8 cellular contexts compared by ENCODE assay signal in the genomic region with DNA sequence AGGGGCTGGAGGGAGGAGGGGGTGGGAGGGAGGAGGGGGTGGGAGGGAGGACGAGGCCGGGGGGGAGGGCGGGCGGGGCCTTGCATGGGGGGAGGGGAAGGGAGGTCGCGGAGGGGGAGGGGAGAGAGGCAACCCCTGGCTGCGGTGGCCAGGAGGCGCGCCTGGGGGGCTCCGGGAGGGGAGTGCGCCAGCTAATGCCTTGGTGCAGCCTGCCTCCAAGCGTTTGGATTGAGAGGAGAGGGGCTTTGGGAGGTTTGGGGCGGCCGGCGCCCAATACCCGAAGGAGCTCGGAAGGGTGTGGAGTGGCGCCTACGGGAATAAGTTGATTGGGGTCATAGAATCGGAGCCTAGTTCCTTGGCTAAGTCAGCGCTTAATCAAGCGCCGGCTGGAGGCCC. TPM values are rescaled to one million over a fixed set of nuclear protein-coding genes. Genes with fewer than 3 reads are reported as not detected.
DNase-seq lines count a peak whose midpoint lies in the region; ATAC-seq and TF ChIP-seq lines count a peak whose summit lies in the region.

No MANE protein-coding gene starts in this region.

- intact Hi-C loops in left ventricle myocardium inferior (cut with micrococcal nuclease) = no loop called here

- H2BK5ac ChIP-seq in H9 (ENCODE audit: insufficient read length, low read length) = no peak overlapping the region

- H3K23ac ChIP-seq in H9 (ENCODE audit: insufficient read length, low read depth, low read length) = no peak overlapping the region

- H2BK15ac ChIP-seq in H9 (ENCODE audit: low read depth, low read length) = no peak overlapping the region

- H3K4me1 Mint-ChIP-seq in H9 (peaks cover 19 to 24% of the 10 kb centered on the region in 2 experiments), progenitor cell of endocrine pancreas (ENCODE audit: low read depth) (peaks cover 22% of the 10 kb centered on the region)
- H3K4me1 Mint-ChIP-seq in activated naive CD8-positive, alpha-beta T cell treated with anti-CD3 and anti-CD28 coated beads, Interleukin-2, amount 50 U/mL, for 24 hours = peaks cover 47% of the 10 kb centered on the region

- peak; percentile 27; the same call in 2 of the 3 replicates for TF ChIP-seq CTCF in H9 (conservative IDR thresholded peaks at IDR 0.05)
- TF ChIP-seq CTCF in left ventricle myocardium inferior (IDR thresholded peaks at IDR 0.05; ENCODE audit: borderline replicate concordance) = no peak
- TF ChIP-seq CTCF in progenitor cell of endocrine pancreas (IDR thresholded peaks at IDR 0.05; ENCODE audit: unreplicated experiment) = peak; percentile 28

- H3K14ac ChIP-seq in H9 (ENCODE audit: insufficient read depth, low read length) = peak overlapping the region; percentile 94

- peak overlapping the region; percentile 89 for H3K4me2 ChIP-seq in H9 (ENCODE audit: insufficient read depth, insufficient read length, low read length)

- peaks cover 4% of the 10 kb centered on the region; the same call in 1 of the 2 replicates for H3K27me3 ChIP-seq in H9 (ENCODE audit: insufficient read depth, low read length)
- H3K27me3 ChIP-seq in left ventricle myocardium inferior (ENCODE audit: low read depth) = peaks cover 8% of the 10 kb centered on the region

- no peak overlapping the region for H4K5ac ChIP-seq in H9 (ENCODE audit: insufficient read length, low read depth, low read length)

- H3K4me3 ChIP-seq in left ventricle myocardium inferior = peak overlapping the region; percentile 82

- peak overlapping the region; percentile 74 for H3K9ac ChIP-seq in H9 (ENCODE audit: extremely low read depth, insufficient read length, low read length)

- H3K9me3 ChIP-seq in H9 (ENCODE audit: control insufficient read depth, low read depth, low read length) (no peaks in the 10 kb centered on the region), left ventricle myocardium inferior (replicated peaks) (no peaks in the 10 kb centered on the region)

- no peak overlapping the region for H2BK120ac ChIP-seq in H9 (ENCODE audit: low read depth, low read length, poor library complexity, severe bottlenecking)

- H3K4me1 ChIP-seq in H9 (ENCODE audit: insufficient read depth, low read length) = no peaks in the 10 kb centered on the region
- H3K4me1 ChIP-seq in left ventricle myocardium inferior = peaks cover 56% of the 10 kb centered on the region

- H3K4ac ChIP-seq in H9 (ENCODE audit: low read depth, low read length) = no peak overlapping the region

- H3K27ac Mint-ChIP-seq in H9 (peak overlapping the region; percentile 84 to 95 (median 87); a peak in 5 of 7 replicates), progenitor cell of endocrine pancreas (peak overlapping the region; percentile 97)
- H3K27ac Mint-ChIP-seq in activated naive CD8-positive, alpha-beta T cell treated with anti-CD3 and anti-CD28 coated beads, Interleukin-2, amount 50 U/mL, for 24 hours = peak overlapping the region; percentile 73

- no peak overlapping the region for H3K18ac ChIP-seq in H9 (ENCODE audit: insufficient read length, low read depth, low read length)

- H3K9me3 Mint-ChIP-seq in H9 = peaks cover 2 to 6% of the 10 kb centered on the region in 2 experiments; a peak in 3 of 5 replicates
- no peaks in the 10 kb centered on the region for H3K9me3 Mint-ChIP-seq in activated naive CD8-positive, alpha-beta T cell treated with anti-CD3 and anti-CD28 coated beads, Interleukin-2, amount 50 U/mL, for 24 hours
- H3K9me3 Mint-ChIP-seq in progenitor cell of endocrine pancreas (ENCODE audit: low read depth) = peaks cover 6% of the 10 kb centered on the region

- H2BK12ac ChIP-seq in H9 (ENCODE audit: insufficient read length, low read depth, low read length) = no peak overlapping the region

- no peaks in the 10 kb centered on the region for H3K79me1 ChIP-seq in H9 (ENCODE audit: insufficient read depth, low read depth, low read length, poor library complexity, severe bottlenecking)

- peak; percentile 31 for DNase-seq in AG20443 (ENCODE audit: low spot score)
- DNase-seq in H9 = peak; percentile 70
- peak; percentile 58 for DNase-seq in RKO (ENCODE audit: low spot score)
- peak; percentile 39 for DNase-seq in activated naive CD8-positive, alpha-beta T cell treated with anti-CD3 and anti-CD28 coated beads, Interleukin-2, amount 50 U/mL, for 24 hours
- DNase-seq in left ventricle myocardium inferior = no peak
- peak; percentile 59 for DNase-seq in progenitor cell of endocrine pancreas (ENCODE audit: low spot score, unreplicated experiment)
- no peak for DNase-seq in NCI-H2107 (lab: John Stamatoyannopoulos, UW)

- no peak overlapping the region for H3K56ac ChIP-seq in H9 (ENCODE audit: insufficient read length, low read depth, low read length)

- H4K8ac ChIP-seq in H9 (replicated peaks; ENCODE audit: insufficient read length, low read depth, low read length) = no peak overlapping the region

- H3K36me3 Mint-ChIP-seq in H9 (ENCODE audit: insufficient read depth in 1 of 3, low read depth in 3 of 3) (peaks cover 10 to 28% (median 25%) of the 10 kb centered on the region in 3 experiments), progenitor cell of endocrine pancreas (ENCODE audit: insufficient read depth) (peaks cover 15% of the 10 kb centered on the region)
- peaks cover 27% of the 10 kb centered on the region for H3K36me3 Mint-ChIP-seq in activated naive CD8-positive, alpha-beta T cell treated with anti-CD3 and anti-CD28 coated beads, Interleukin-2, amount 50 U/mL, for 24 hours (ENCODE audit: low read depth)

- H3T11ph ChIP-seq in H9 (ENCODE audit: low read length) = no peak overlapping the region

- no peak overlapping the region for H3K27ac ChIP-seq in H9 (ENCODE audit: insufficient read length, low read depth, low read length)
- H3K27ac ChIP-seq in left ventricle myocardium inferior (replicated peaks) = peak overlapping the region; percentile 96

- H2BK20ac ChIP-seq in H9 (ENCODE audit: low read depth, low read length, poor library complexity, severe bottlenecking) = no peak overlapping the region

- H3K4me3 Mint-ChIP-seq in H9 (peak overlapping the region; percentile 86 to 88), progenitor cell of endocrine pancreas (ENCODE audit: low read depth) (peak overlapping the region; percentile 88)
- H3K4me3 Mint-ChIP-seq in activated naive CD8-positive, alpha-beta T cell treated with anti-CD3 and anti-CD28 coated beads, Interleukin-2, amount 50 U/mL, for 24 hours = peak overlapping the region; percentile 78

- peaks cover 23% of the 10 kb centered on the region; the same call in 1 of the 2 replicates for H3K79me2 ChIP-seq in H9 (ENCODE audit: insufficient read depth, low read length)

- WGBS in H9 (ENCODE audit: extremely low coverage, insufficient read length, low lambda C conversion rate) = no CpG with 5 or more reads among the region's 23 CpGs

- peaks cover 13% of the 10 kb centered on the region for H3K36me3 ChIP-seq in left ventricle myocardium inferior

- no peak overlapping the region for H2AFZ ChIP-seq in H9 (ENCODE audit: low read length)

- H4K20me1 ChIP-seq in H9 (ENCODE audit: control insufficient read depth, insufficient read depth, insufficient read length) = no peaks in the 10 kb centered on the region

- H4K91ac ChIP-seq in H9 (ENCODE audit: insufficient read length, low read depth, low read length) = no peak overlapping the region

- H2AK5ac ChIP-seq in H9 (ENCODE audit: insufficient read length, low read length) = no peak overlapping the region

- no peak for ATAC-seq in activated naive CD8-positive, alpha-beta T cell treated with anti-CD3 and anti-CD28 coated beads, Interleukin-2, amount 50 U/mL, for 24 hours
- ATAC-seq in GM18520 (IDR thresholded peaks at IDR 0.05; ENCODE audit: unreplicated experiment) = no peak

- H3K27me3 Mint-ChIP-seq in H9 (ENCODE audit: low read depth) (peaks cover 42% of the 10 kb centered on the region), progenitor cell of endocrine pancreas (peaks cover 38% of the 10 kb centered on the region)
- H3K27me3 Mint-ChIP-seq in activated naive CD8-positive, alpha-beta T cell treated with anti-CD3 and anti-CD28 coated beads, Interleukin-2, amount 50 U/mL, for 24 hours = peaks cover 14% of the 10 kb centered on the region

- peaks cover 5% of the 10 kb centered on the region for H3K23me2 ChIP-seq in H9 (ENCODE audit: insufficient read length, low read depth, low read length, poor library complexity, severe bottlenecking)

RNA-seq across cellular contexts. Expression of gene TFG, which starts 0.5 kb away (rescaled TPM):
- total RNA-seq in H9 (2021) (80.7 and 81.9 TPM in 2 replicates), left ventricle myocardium inferior (114 TPM), progenitor cell of endocrine pancreas (108 and 111 TPM in 2 replicates)

Comparison
In these comparisons a context has a peak if more than half of its experiments do, and no peak if none do; other contexts are left out.
1. DNase-seq: peak in AG20443 (single experiment), H9 (single experiment), RKO (single experiment), activated naive CD8-positive, alpha-beta T cell treated with anti-CD3 and anti-CD28 coated beads, Interleukin-2, amount 50 U/mL, for 24 hours (single experiment) and progenitor cell of endocrine pancreas (single experiment); none in left ventricle myocardium inferior (single experiment) and NCI-H2107 (single experiment).
2. Peak in every context shown above with its lines, with median percentiles within 50 percentile points of each other: H3K27ac Mint-ChIP-seq and H3K4me3 Mint-ChIP-seq.